17 cellular contexts compared by ENCODE assay signal in the genomic region with DNA sequence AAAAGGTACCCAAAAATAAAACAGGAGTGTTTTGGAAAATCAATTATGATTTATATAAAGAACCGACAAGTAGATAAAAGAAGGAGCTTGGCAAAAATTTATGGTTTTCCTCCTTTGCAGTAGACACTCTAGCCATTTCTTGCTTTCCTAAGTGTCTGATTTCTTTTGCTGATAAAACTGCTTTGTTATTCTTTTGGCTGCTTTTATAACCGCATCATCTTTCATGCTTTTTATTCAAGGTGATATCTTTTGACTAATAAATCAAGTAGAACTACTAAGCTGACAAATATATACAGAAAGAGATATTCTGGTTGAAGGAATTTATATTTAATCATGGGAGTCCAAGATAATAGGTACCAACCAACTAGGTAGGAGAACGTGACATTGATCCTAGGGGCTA. TPM values are rescaled to one million over a fixed set of nuclear protein-coding genes. Genes with fewer than 3 reads are reported as not detected.
DNase-seq lines count a peak whose midpoint lies in the region; ATAC-seq and TF ChIP-seq lines count a peak whose summit lies in the region.
"Had no signal": no experiment of that assay in that cellular context is flagged by ENCODE, and none has a peak within 500 bp of the region (broad histone marks: within the 10 kb centered on the region; RNA-seq: fewer than 3 reads in every experiment).

No MANE protein-coding gene starts in this region.

- H3K27me3 ChIP-seq in HCT116 (ENCODE audit: insufficient read depth, low read length) (no peaks in the 10 kb centered on the region), RWPE2 (ENCODE audit: insufficient read depth, poor library complexity, severe bottlenecking) (no peaks in the 10 kb centered on the region), skeletal muscle satellite cell (ENCODE audit: control insufficient read depth, insufficient read depth, low read length) (no peaks in the 10 kb centered on the region)
- H3K27me3 ChIP-seq: SJCRH30 had no signal

- H3K9me3 Mint-ChIP-seq in chondrocyte (ENCODE audit: low read depth) = no peaks in the 10 kb centered on the region
- H3K9me3 Mint-ChIP-seq in activated CD4-positive, alpha-beta T cell treated with anti-CD3 and anti-CD28 coated beads, Interleukin-2, amount 10 ng/mL, durations not matched to agents 24 days and 14 days = no peaks in the 10 kb centered on the region
- H3K9me3 Mint-ChIP-seq: CD4-positive, alpha-beta memory T cell had no signal

- RAD21 ChIA-PET in HCT116 (lab: Charles Lee; ENCODE audit: low non-redundant PET in 1 of 2, low total read pairs in 2 of 2, uncharacterized antibody in 2 of 2, unreplicated experiment in 2 of 2) = no interaction called here

- H3K27ac ChIP-seq in HCT116 (ENCODE audit: low read depth, low read length) (peak overlapping the region; percentile 44; the same call in 1 of the 2 replicates), RWPE2 (ENCODE audit: poor library complexity, severe bottlenecking) (peak overlapping the region; percentile 71)
- H3K27ac ChIP-seq: HL-60, RWPE1 had no signal

- H3K4me1 ChIP-seq in HCT116 (ENCODE audit: control insufficient read depth in 1 of 2, insufficient read depth in 2 of 2, low read length in 2 of 2) (peaks cover 32 to 40% of the 10 kb centered on the region in 2 experiments), RWPE2 (ENCODE audit: insufficient read depth, poor library complexity, severe bottlenecking) (peaks cover 32% of the 10 kb centered on the region), skeletal muscle satellite cell (ENCODE audit: control insufficient read depth, insufficient read depth, low read length) (peaks cover 37% of the 10 kb centered on the region)

- no peak for ATAC-seq in HCT116
- ATAC-seq in RWPE2 (ENCODE audit: low read depth) = no peak
- no peak for ATAC-seq in GM21528 (IDR thresholded peaks at IDR 0.05; ENCODE audit: low FRiP score, unreplicated experiment)

- POLR2A ChIA-PET in HCT116 (lab: Charles Lee) = no interaction called here

- H3K4me2 ChIP-seq in HCT116 (ENCODE audit: low read length) (no peak overlapping the region), skeletal muscle satellite cell (ENCODE audit: low read length) (peak overlapping the region; percentile 42)

- no peak overlapping the region for H3K4me3 Mint-ChIP-seq in chondrocyte (ENCODE audit: unreplicated experiment)
- H3K4me3 Mint-ChIP-seq in activated CD4-positive, alpha-beta T cell treated with anti-CD3 and anti-CD28 coated beads, Interleukin-2, amount 10 ng/mL, durations not matched to agents 24 days and 14 days = no peak overlapping the region
- H3K4me3 Mint-ChIP-seq: CD4-positive, alpha-beta memory T cell had no signal

- DNase-seq in HCT116 (ENCODE audit: low read depth, low spot score) (no peak), RWPE2 (ENCODE audit: low spot score) (no peak), chondrocyte (ENCODE audit: low spot score) (no peak), DMS79 treated with DMSO at 0.1 percent for 48 hours (lab: John Stamatoyannopoulos, UW) (no peak)
- DNase-seq in activated CD4-positive, alpha-beta T cell treated with anti-CD3 and anti-CD28 coated beads, Interleukin-2, amount 10 ng/mL, durations not matched to agents 24 days and 14 days = no peak
- DNase-seq: CD4-positive, alpha-beta memory T cell; H7; NCI-H1417 treated with DMSO at 0.1 percent for 48 hours; NCI-H1930; NCI-H446; NCI-H69; NK-92 treated with Interleukin-12 subunit alpha and Interleukin-12 subunit beta, amount 100 ng/mL, for 24 hours; SJCRH30 had no signal

- H3K27ac Mint-ChIP-seq in chondrocyte (ENCODE audit: unreplicated experiment) = peak overlapping the region; percentile 50
- H3K27ac Mint-ChIP-seq in activated CD4-positive, alpha-beta T cell treated with anti-CD3 and anti-CD28 coated beads, Interleukin-2, amount 10 ng/mL, durations not matched to agents 24 days and 14 days = no peak overlapping the region

- TF ChIP-seq CTCF in HCT116 (IDR thresholded peaks at IDR 0.05 in 2 of 3, conservative IDR thresholded peaks at IDR 0.05 in 1 of 3; ENCODE audit: borderline replicate concordance in 1 of 3, insufficient read depth in 1 of 3, low read depth in 2 of 3, low read length in 2 of 3) = no peak
- TF ChIP-seq CTCF in RWPE2 (IDR thresholded peaks at IDR 0.05; ENCODE audit: poor library complexity, severe bottlenecking) = no peak
- no peak for TF ChIP-seq CTCF in chondrocyte (IDR thresholded peaks at IDR 0.05)

- no TSS peak for BruUV-seq in HCT116 (replicated peaks; lab: Mats Ljungman, UMichigan)

- TF ChIP-seq POLR2A in HCT116 (IDR thresholded peaks at IDR 0.05; ENCODE audit: borderline replicate concordance, extremely low read depth, insufficient read depth, insufficient read length) = no peak

- CTCF ChIA-PET in HCT116 (lab: Charles Lee) = no interaction called here

- TF ChIP-seq RAD21 in HCT116 (IDR thresholded peaks at IDR 0.05; ENCODE audit: low read depth) = no peak

- H3K36me3 ChIP-seq in HCT116 (ENCODE audit: control insufficient read depth in 1 of 2, insufficient read depth in 2 of 2, low read length in 2 of 2) = peaks cover 0 to 5% of the 10 kb centered on the region in 2 experiments; a peak in 2 of 4 replicates
- H3K36me3 ChIP-seq in RWPE2 (ENCODE audit: low read depth) = peaks cover 33% of the 10 kb centered on the region
- H3K36me3 ChIP-seq in skeletal muscle satellite cell (ENCODE audit: insufficient read depth, low read length) = peaks cover 8% of the 10 kb centered on the region

- no peaks in the 10 kb centered on the region for H3K9me2 ChIP-seq in HCT116 (ENCODE audit: insufficient read depth)

- H3K9ac ChIP-seq in HCT116 (ENCODE audit: low read length) (no peak overlapping the region), skeletal muscle satellite cell (ENCODE audit: low read depth, low read length) (no peak overlapping the region)

- H4K20me1 ChIP-seq in HCT116 (ENCODE audit: insufficient read depth) = no peaks in the 10 kb centered on the region

- intact Hi-C loops in HCT116 (cut with micrococcal nuclease) = no loop called here
- intact Hi-C loops in activated CD4-positive, alpha-beta T cell treated with anti-CD3 and anti-CD28 coated beads, Interleukin-2, amount 10 ng/mL, durations not matched to agents 24 days and 14 days (cut with micrococcal nuclease) = loop anchor here (10.0 kb wide), 1 partner anchor 314 kb away; no protein-coding TSS in a partner anchor

- H3K4me3 ChIP-seq in HCT116 (replicated peaks in 1 of 2; ENCODE audit: low read depth in 1 of 2, low read length in 2 of 2) (no peak overlapping the region), RWPE2 (ENCODE audit: severe bottlenecking) (no peak overlapping the region), skeletal muscle satellite cell (ENCODE audit: low read length) (no peak overlapping the region)
- H3K4me3 ChIP-seq: SJCRH30 had no signal

- H3K36me3 Mint-ChIP-seq in chondrocyte (ENCODE audit: low read depth) = peaks cover 14% of the 10 kb centered on the region
- peaks cover 40% of the 10 kb centered on the region for H3K36me3 Mint-ChIP-seq in activated CD4-positive, alpha-beta T cell treated with anti-CD3 and anti-CD28 coated beads, Interleukin-2, amount 10 ng/mL, durations not matched to agents 24 days and 14 days (ENCODE audit: low read depth)

- H3K9me3 ChIP-seq in HCT116 (ENCODE audit: control insufficient read depth in 1 of 2, insufficient read depth in 1 of 2, low read depth in 1 of 2, low read length in 2 of 2) (no peaks in the 10 kb centered on the region), RWPE2 (ENCODE audit: severe bottlenecking) (no peaks in the 10 kb centered on the region), skeletal muscle satellite cell (replicated peaks; ENCODE audit: low read length) (no peaks in the 10 kb centered on the region)
- H3K9me3 ChIP-seq: SJCRH30 had no signal

- H3K79me2 ChIP-seq in HCT116 (ENCODE audit: insufficient read depth, low read length) = peaks cover 87% of the 10 kb centered on the region

- H3K4me1 Mint-ChIP-seq in chondrocyte (ENCODE audit: low read depth) = peaks cover 49% of the 10 kb centered on the region
- peaks cover 31% of the 10 kb centered on the region for H3K4me1 Mint-ChIP-seq in activated CD4-positive, alpha-beta T cell treated with anti-CD3 and anti-CD28 coated beads, Interleukin-2, amount 10 ng/mL, durations not matched to agents 24 days and 14 days

- H3K27me3 Mint-ChIP-seq in chondrocyte (ENCODE audit: low read depth) = no peaks in the 10 kb centered on the region
- no peaks in the 10 kb centered on the region for H3K27me3 Mint-ChIP-seq in activated CD4-positive, alpha-beta T cell treated with anti-CD3 and anti-CD28 coated beads, Interleukin-2, amount 10 ng/mL, durations not matched to agents 24 days and 14 days
- H3K27me3 Mint-ChIP-seq: CD4-positive, alpha-beta memory T cell had no signal

- H2AFZ ChIP-seq in HCT116 (ENCODE audit: low read depth, low read length, poor library complexity, severe bottlenecking) = no peak overlapping the region

TF ChIP-seq in HCT116, 20 proteins besides CTCF, POLR2A, EP300 and RAD21:
- TF ChIP-seq YY1 (IDR thresholded peaks at IDR 0.05; ENCODE audit: extremely low read depth, insufficient replicate concordance, low read depth, low read length) (no peak), ZNF274 (IDR thresholded peaks at IDR 0.05; ENCODE audit: low read depth, low read length) (no peak), SIN3A (IDR thresholded peaks at IDR 0.05; ENCODE audit: low read depth) (no peak), EGR1 (IDR thresholded peaks at IDR 0.05; ENCODE audit: low read depth) (no peak)
- TF ChIP-seq, protein P1, sequence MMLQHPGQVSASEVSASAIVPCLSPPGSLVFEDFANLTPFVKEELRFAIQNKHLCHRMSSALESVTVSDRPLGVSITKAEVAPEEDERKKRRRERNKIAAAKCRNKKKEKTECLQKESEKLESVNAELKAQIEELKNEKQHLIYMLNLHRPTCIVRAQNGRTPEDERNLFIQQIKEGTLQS (IDR thresholded peaks at IDR 0.05) = no peak
TF ChIP-seq in HCT116: peak in this region for 0.

RNA-seq across cellular contexts. Expression of a gene that starts 16.5 kb away (rescaled TPM):
- total RNA-seq in HCT116 (2021; ENCODE audit: unreplicated experiment) = 39.6 TPM
- 21.1 and 23.6 TPM in 2 replicates for polyA plus RNA-seq in HCT116 (2012)
- 21.4 to 24.7 TPM (median 23.7 TPM) in 3 replicates for total RNA-seq in chondrocyte
- total RNA-seq in skeletal muscle satellite cell (2012; rRNA removed) = 38.2 and 41.3 TPM in 2 replicates
- 29.5 and 30.7 TPM in 2 replicates for total RNA-seq in activated CD4-positive, alpha-beta T cell treated with anti-CD3 and anti-CD28 coated beads, Interleukin-2, amount 10 ng/mL, durations not matched to agents 24 days and 14 days

RNA-seq across cellular contexts. Expression of a gene that starts 51.5 kb away (rescaled TPM):
- total RNA-seq in HCT116 (2021; ENCODE audit: unreplicated experiment) (10.7 TPM), chondrocyte (3.9 to 16.2 TPM (median 4.5 TPM) in 3 replicates)
- polyA plus RNA-seq in HCT116 (2012) = 3.9 and 5.1 TPM in 2 replicates
- 84.3 and 98.1 TPM in 2 replicates for total RNA-seq in skeletal muscle satellite cell (2012; rRNA removed)
- 9.3 and 10.0 TPM in 2 replicates for total RNA-seq in activated CD4-positive, alpha-beta T cell treated with anti-CD3 and anti-CD28 coated beads, Interleukin-2, amount 10 ng/mL, durations not matched to agents 24 days and 14 days
- total RNA-seq: SJCRH30 had no signal
